Comparison of ENCODE assay signal across 8 cellular contexts in the genomic region with DNA sequence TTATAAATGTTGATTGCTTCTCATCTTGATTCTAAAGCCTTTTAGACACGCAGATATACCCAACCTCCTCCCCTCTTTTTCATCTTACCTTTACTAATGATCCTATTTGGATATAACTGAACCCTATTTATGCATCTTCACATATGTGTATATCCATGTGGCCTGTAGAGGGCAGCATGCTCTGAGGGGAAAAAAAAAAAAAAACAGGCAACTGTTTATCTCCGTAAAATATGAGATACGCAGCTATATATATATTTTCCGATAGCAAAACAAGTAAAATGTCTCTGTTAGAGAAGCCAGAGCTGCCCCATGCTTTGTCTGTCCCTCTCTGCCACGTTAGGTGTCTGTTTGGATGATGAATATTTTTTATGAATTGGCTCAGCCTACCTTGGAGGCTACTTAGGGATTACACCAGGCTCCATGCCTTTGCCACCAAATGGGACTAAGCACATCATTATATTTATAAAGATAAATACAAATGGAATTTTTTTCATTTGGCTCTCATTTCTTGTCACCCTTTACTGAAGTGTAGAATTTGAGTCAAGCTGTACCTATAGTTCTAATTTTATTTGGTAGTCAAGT.
A peak's percentile ranks its signal among the peaks of the same experiment; 100 is the strongest.
DNase-seq lines count a peak whose midpoint lies in the region; ATAC-seq, FAIRE-seq and TF ChIP-seq lines count a peak whose summit lies in the region.

No MANE protein-coding gene starts in this region.

- H3K4me3 ChIP-seq in body of pancreas = no peak overlapping the region
- peak overlapping the region; percentile 31 to 36 for H3K4me3 ChIP-seq in tibial artery

- FAIRE-seq in GM12892 (lab: Jason Lieb, UNC) = peak; percentile 36

- H3K27ac ChIP-seq in body of pancreas (no peak overlapping the region), tibial artery (no peak overlapping the region)

- TF ChIP-seq POLR2A in GM12892 (IDR thresholded peaks at IDR 0.05; ENCODE audit: low read depth, low read length) (no peak), body of pancreas (IDR thresholded peaks at IDR 0.05) (no peak)

- ATAC-seq in HG03025 (IDR thresholded peaks at IDR 0.05; ENCODE audit: low FRiP score, unreplicated experiment) (peak; percentile 63), body of pancreas (peak; percentile 75), HG02763 (IDR thresholded peaks at IDR 0.05; ENCODE audit: unreplicated experiment) (no peak)

- no peaks in the 10 kb centered on the region for H3K4me1 ChIP-seq in body of pancreas
- peaks cover 0 to 12% (median 6%) of the 10 kb centered on the region in 4 donors for H3K4me1 ChIP-seq in tibial artery

- H3K27me3 ChIP-seq in body of pancreas = no peaks in the 10 kb centered on the region
- H3K27me3 ChIP-seq in tibial artery = no peaks in the 10 kb centered on the region

- TF ChIP-seq CTCF in body of pancreas (IDR thresholded peaks at IDR 0.05) (peak; percentile 47 to 79 (median 63)), tibial artery (IDR thresholded peaks at IDR 0.05) (peak; percentile 55 to 70)

- DNase-seq in ACHN = peak; percentile 66
- no peak for DNase-seq in GM12892 (ENCODE audit: insufficient read length)
- DNase-seq in NCI-H446 (lab: John Stamatoyannopoulos, UW) = peak; percentile 23 to 39
- DNase-seq in body of pancreas = peak in 3 of 4 donors; percentile 7 to 13 (median 8)
- DNase-seq in kidney glomerular epithelial cell (lab: John Stamatoyannopoulos, UW) = peak; percentile 26
- no peak for DNase-seq in tibial artery

- in situ Hi-C loops in ACHN (cut with HindIII; ENCODE audit: low pct_ligation_motif_present, low pct_unique_long_range_greater_than_20kb, low sequenced_read_pairs) = no loop called here

- intact Hi-C loops in body of pancreas (cut with DNase I) (no loop called here), tibial artery (cut with DNase I; ENCODE audit: low total_unique reads) (loop anchor here (10.0 kb wide), 3 partner anchors 175 to 695 kb away; partner anchors contain the start of gene FZD1)

- WGBS in body of pancreas, 2 donors = 1 to 2% methylated on average over 5 of the region's 5 CpGs

- H3K36me3 ChIP-seq in body of pancreas (replicated peaks in 1 of 2; ENCODE audit: insufficient read depth in 1 of 2, low read depth in 2 of 2) (no peaks in the 10 kb centered on the region), tibial artery (no peaks in the 10 kb centered on the region)

- H3K9me3 ChIP-seq in body of pancreas (no peaks in the 10 kb centered on the region), tibial artery (no peaks in the 10 kb centered on the region)

Comparison
In these comparisons a context has a peak if more than half of its experiments do, and no peak if none do; other contexts are left out.
1. DNase-seq: peak in ACHN (single experiment), NCI-H446 (2 of 2), body of pancreas (3 of 4) and kidney glomerular epithelial cell (single experiment); none in GM12892 (single experiment) and tibial artery (0 of 2).
2. H3K4me3 ChIP-seq: peak in tibial artery (2 of 2); none in body of pancreas (0 of 2).